ENCODE assay signal across 8 cellular contexts in genomic region chr2:174606336-174606735, GRCh38. TPM values are rescaled to one million over a fixed set of nuclear protein-coding genes. Genes with fewer than 3 reads are reported as not detected.
DNase-seq lines count a peak whose midpoint lies in the region; ATAC-seq and TF ChIP-seq lines count a peak whose summit lies in the region.

No MANE protein-coding gene starts in this region.

- H3K9ac ChIP-seq in IMR-90 (ENCODE audit: low read depth, low read length) = no peak overlapping the region

- H4K20me1 ChIP-seq in IMR-90 (ENCODE audit: insufficient read depth, low read length) = peaks cover 4% of the 10 kb centered on the region; the same call in 1 of the 2 replicates

- no peak overlapping the region for H2AK9ac ChIP-seq in IMR-90 (replicated peaks; ENCODE audit: low read depth, low read length, poor library complexity)

- no peak overlapping the region for H2AFZ ChIP-seq in IMR-90 (replicated peaks; ENCODE audit: low read length, poor library complexity)

- no peak overlapping the region for H4K91ac ChIP-seq in IMR-90 (ENCODE audit: insufficient read depth, low read depth, low read length)

- ATAC-seq in IMR-90 (ENCODE audit: low read depth) (peak; percentile 86), natural killer cell (no peak)

- dilution Hi-C loops in IMR-90 (cut with HindIII; ENCODE audit: low sequenced_read_pairs, unreplicated experiment) = no loop called here

- H4K5ac ChIP-seq in IMR-90 (ENCODE audit: low read depth, low read length) = no peak overlapping the region

- no peak overlapping the region for H3K27ac ChIP-seq in IMR-90 (ENCODE audit: insufficient read depth, low read length)
- no peak overlapping the region for H3K27ac ChIP-seq in adrenal gland

- no peak overlapping the region for H3K23ac ChIP-seq in IMR-90 (ENCODE audit: low read depth, low read length)

- H3K27ac Mint-ChIP-seq in natural killer cell = peak overlapping the region; percentile 69 to 76

- no TSS peak for BruUV-seq in IMR-90 (replicated peaks; lab: Mats Ljungman, UMichigan)

- no peaks in the 10 kb centered on the region for H3K36me3 ChIP-seq in IMR-90 (ENCODE audit: control insufficient read depth, insufficient read depth, low read length)
- no peaks in the 10 kb centered on the region for H3K36me3 ChIP-seq in adrenal gland (replicated peaks in 1 of 2)

- H3K27me3 ChIP-seq in IMR-90 (ENCODE audit: control insufficient read depth, insufficient read depth, low read length) (no peaks in the 10 kb centered on the region), adrenal gland (no peaks in the 10 kb centered on the region)

- no peak overlapping the region for H3K56ac ChIP-seq in IMR-90 (ENCODE audit: extremely low read depth, insufficient read depth, low read length)

- H3K36me3 Mint-ChIP-seq in natural killer cell = no peaks in the 10 kb centered on the region

- H4K8ac ChIP-seq in IMR-90 (ENCODE audit: low read depth in 2 of 2, low read length in 2 of 2) = no peak overlapping the region

- H2BK15ac ChIP-seq in IMR-90 (ENCODE audit: low read depth, low read length) = no peak overlapping the region

- H2BK5ac ChIP-seq in IMR-90 (ENCODE audit: low read depth, low read length, poor library complexity, severe bottlenecking) = peak overlapping the region; percentile 12

- no peak overlapping the region for H3K14ac ChIP-seq in IMR-90 (replicated peaks; ENCODE audit: low read depth, low read length)

- no peaks in the 10 kb centered on the region for H3K27me3 Mint-ChIP-seq in natural killer cell (ENCODE audit: low read depth in 2 of 2)

- H2BK20ac ChIP-seq in IMR-90 (ENCODE audit: low read depth, low read length) = no peak overlapping the region

- H2AK5ac ChIP-seq in IMR-90 (ENCODE audit: low read depth, low read length) = no peak overlapping the region

- H3K4me2 ChIP-seq in IMR-90 (ENCODE audit: low read depth, low read length) = peak overlapping the region; percentile 5; the same call in 1 of the 2 replicates

- H3K79me1 ChIP-seq in IMR-90 (ENCODE audit: low read depth in 1 of 2, low read length in 2 of 2) = peaks cover 3 to 15% of the 10 kb centered on the region in 2 experiments; a peak in 2 of 4 replicates

- H3K9me3 ChIP-seq in IMR-90 (ENCODE audit: control insufficient read depth, insufficient read depth, low read length) (no peaks in the 10 kb centered on the region), adrenal gland (replicated peaks in 1 of 3) (no peaks in the 10 kb centered on the region)

- no peak overlapping the region for H3K4ac ChIP-seq in IMR-90 (ENCODE audit: low read depth, low read length)

- no peaks in the 10 kb centered on the region for H3K9me3 Mint-ChIP-seq in natural killer cell

- DNase-seq in GM12865 (ENCODE audit: low read depth) (peak; percentile 72), IMR-90 (peak; percentile 93), adrenal gland (peak in 6 of 7 donors; percentile 42 to 72 (median 59)), natural killer cell (no peak), putamen (ENCODE audit: low spot score) (no peak), NCI-H82 treated with DMSO at 0.1 percent for 48 hours (lab: John Stamatoyannopoulos, UW; ENCODE audit: unreplicated experiment) (no peak), NCI-H1930 (lab: John Stamatoyannopoulos, UW) (no peak)
- DNase-seq in stimulated activated CD8-positive, alpha-beta memory T cell treated with anti-CD3 and anti-CD28 coated beads, Interleukin-4, amount 100 ng/mL, for 48 hours = no peak

- no peak for TF ChIP-seq POLR2A in IMR-90 (IDR thresholded peaks at IDR 0.05; ENCODE audit: low read depth, low read length)
- TF ChIP-seq POLR2A in adrenal gland (IDR thresholded peaks at IDR 0.05) = no peak

- POLR2A ChIA-PET in IMR-90 (lab: Charles Lee; ENCODE audit: unreplicated experiment) = no interaction called here

- WGBS in IMR-90 (ENCODE audit: extremely low coverage in 2 of 2, insufficient read length in 1 of 2), 2 experiments = no CpG with 5 or more reads among the region's 3 CpGs
- WGBS in adrenal gland, 4 donors = 26 to 31% (median 27%) methylated on average over 3 of the region's 3 CpGs

- no peak overlapping the region for H3K4me3 ChIP-seq in GM12865 (ENCODE audit: low read depth, low read length)
- no peak overlapping the region for H3K4me3 ChIP-seq in IMR-90 (ENCODE audit: insufficient read depth, low read depth, low read length)
- no peak overlapping the region for H3K4me3 ChIP-seq in adrenal gland

- no peak for TF ChIP-seq RAD21 in IMR-90 (IDR thresholded peaks at IDR 0.05; ENCODE audit: low read length)

- in situ Hi-C loops in IMR-90 (cut with MboI; ENCODE audit: low sequenced_read_pairs) = no loop called here

- CTCF ChIA-PET in IMR-90 (lab: Yijun Ruan, JAX) = interaction anchor here (1.5 kb wide), 1 partner anchor 28 kb away, joined by 3 read pairs; no protein-coding TSS in a partner anchor

- intact Hi-C loops in IMR-90 (cut with micrococcal nuclease) (loop anchor here (1.0 kb wide), 1 partner anchor 76 kb away; no protein-coding TSS in a partner anchor), adrenal gland (cut with DNase I) (loop anchor here in 1 of 2 donors (10.0 kb wide), 1 partner anchor 78 kb away; no protein-coding TSS in a partner anchor), natural killer cell (cut with micrococcal nuclease) (no loop called here)

- H3K9me1 ChIP-seq in IMR-90 (ENCODE audit: insufficient read depth, low read length) = peaks cover 14% of the 10 kb centered on the region

- H3K18ac ChIP-seq in IMR-90 (ENCODE audit: low read depth, low read length) = no peak overlapping the region

- TF ChIP-seq CTCF in GM12865 (IDR thresholded peaks at IDR 0.05; ENCODE audit: insufficient read depth, low read depth, low read length, missing control alignments) (no peak), IMR-90 (conservative IDR thresholded peaks at IDR 0.05; ENCODE audit: low read depth, low read length) (no peak), adrenal gland (IDR thresholded peaks at IDR 0.05) (no peak), natural killer cell (IDR thresholded peaks at IDR 0.05) (no peak)

- no peak overlapping the region for H2BK120ac ChIP-seq in IMR-90 (ENCODE audit: low read depth, low read length)

- H3K4me1 ChIP-seq in IMR-90 (ENCODE audit: control insufficient read depth, insufficient read depth, low read length) = peaks cover 2% of the 10 kb centered on the region
- peaks cover 0 to 15% of the 10 kb centered on the region in 2 donors for H3K4me1 ChIP-seq in adrenal gland (replicated peaks in 1 of 2)

- H3K4me1 Mint-ChIP-seq in natural killer cell = peaks cover 48 to 61% of the 10 kb centered on the region in 2 donors

- H3K4me3 Mint-ChIP-seq in natural killer cell = no peak overlapping the region

TF ChIP-seq in IMR-90, 13 proteins besides CTCF, POLR2A, EP300 and RAD21:
- TF ChIP-seq BHLHE40 (IDR thresholded peaks at IDR 0.05; ENCODE audit: low read depth, low read length) (no peak), USF2 (IDR thresholded peaks at IDR 0.05; ENCODE audit: low read depth, low read length) (no peak), FOS (IDR thresholded peaks at IDR 0.05; ENCODE audit: low read depth, low read length) (0 out of 2 replicates have a peak, but pooled peaks have one; percentile 29), CHD1 (IDR thresholded peaks at IDR 0.05; ENCODE audit: low read depth, low read length) (no peak), CEBPB (IDR thresholded peaks at IDR 0.05; ENCODE audit: low read depth, low read length) (no peak)

RNA-seq across cellular contexts. Expression of gene WIPF1, which starts 8.7 kb away (rescaled TPM):
- total RNA-seq in IMR-90 (2012; rRNA removed) (2.7 and 3.3 TPM in 2 replicates), adrenal gland (10 to 100 TPM; 12.1 to 42.4 (median 29.5) TPM), natural killer cell (100 to 1,000 TPM; 508 to 640 (median 555) TPM)
- polyA plus RNA-seq in IMR-90 (2012; rRNA removed) (13.5 and 14.2 TPM in 2 replicates), adrenal gland (10 to 100 TPM; 13.5 to 29.0 (median 23.5) TPM)
- polyA plus RNA-seq in IMR-90 (2012; cell fraction: cytosol; rRNA removed) = 5.5 and 14.1 TPM in 2 replicates
- 10.0 and 12.1 TPM in 2 replicates for polyA plus RNA-seq in IMR-90 (2012; cell fraction: nucleus; rRNA removed; ENCODE audit: low replicate concordance)

Comparison
In these comparisons a context has a peak if more than half of its experiments do, and no peak if none do; other contexts are left out.
1. DNase-seq: peak in GM12865 (single experiment), IMR-90 (single experiment) and adrenal gland (6 of 7); none in natural killer cell (single experiment), stimulated activated CD8-positive, alpha-beta memory T cell treated with anti-CD3 and anti-CD28 coated beads, Interleukin-4, amount 100 ng/mL, for 48 hours (single experiment), putamen (single experiment), NCI-H82 treated with DMSO at 0.1 percent for 48 hours (single experiment) and NCI-H1930 (0 of 2).
2. RNA of gene WIPF1, which starts 8.7 kb away (total RNA-seq): 508 to 640 TPM in natural killer cell; 12.1 to 42.4 TPM in adrenal gland and 2.7 to 3.3 TPM in IMR-90; every median in the first group is over 10 times any median in the second.